In the genomic region with DNA sequence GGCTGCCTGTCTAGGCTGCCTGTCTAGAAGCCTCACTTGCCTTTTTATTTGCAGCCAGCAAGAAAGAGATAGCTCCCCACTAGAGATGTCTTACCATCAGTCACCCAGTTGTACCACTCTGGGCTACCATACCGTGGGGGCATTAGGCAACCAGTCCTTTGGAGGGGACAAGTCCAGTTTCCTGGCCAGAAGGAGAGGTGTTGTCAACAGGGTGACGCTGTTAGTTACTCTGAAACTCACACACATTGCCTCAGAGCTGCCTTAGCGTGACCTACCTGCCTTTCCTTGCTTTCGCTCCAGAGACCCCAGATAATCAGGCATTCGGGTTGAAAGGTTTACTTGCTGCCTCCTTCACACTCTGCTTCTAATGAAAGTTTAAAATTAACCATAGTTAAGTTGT, we compare ENCODE assay signal across 14 cellular contexts.
DNase-seq lines count a peak whose midpoint lies in the region; ATAC-seq and TF ChIP-seq lines count a peak whose summit lies in the region.
"Had no signal": no experiment of that assay in that cellular context is flagged by ENCODE, and none has a peak within 500 bp of the region (broad histone marks: within the 10 kb centered on the region; RNA-seq: fewer than 3 reads in every experiment).

No MANE protein-coding gene starts in this region.

- H3K27me3 ChIP-seq in HL-60 (ENCODE audit: insufficient read depth, poor library complexity, severe bottlenecking) (no peaks in the 10 kb centered on the region), endodermal cell (ENCODE audit: control insufficient read depth, insufficient read depth, low read length, poor library complexity, severe bottlenecking) (no peaks in the 10 kb centered on the region)

- no peak for ATAC-seq in stimulated activated naive B cell treated with anti-CD40 and anti-IgM and Interleukin-4, amounts not matched to agents 10 μg/mL and 1 μg/mL and 100 μg/mL, for 72 hours (replicated peaks)
- ATAC-seq in HG03280 (IDR thresholded peaks at IDR 0.05; ENCODE audit: unreplicated experiment) (no peak), HG02642 (IDR thresholded peaks at IDR 0.05; ENCODE audit: poor library complexity, unreplicated experiment) (no peak)
- ATAC-seq: activated T-cell treated with anti-CD3 and anti-CD28 coated beads, Interleukin-2, amount 50 U/mL, for 4 hours; HepG2 had no signal

- H3K4me1 Mint-ChIP-seq in endodermal cell = peaks cover 22% of the 10 kb centered on the region
- H3K4me1 Mint-ChIP-seq in stimulated activated naive B cell treated with anti-CD40 and anti-IgM and Interleukin-4, amounts not matched to agents 10 μg/mL and 1 μg/mL and 100 μg/mL, for 72 hours = peaks cover 46 to 59% of the 10 kb centered on the region in 2 donors

- H3K36me3 ChIP-seq in endodermal cell (ENCODE audit: control insufficient read depth, insufficient read depth, low read length) = peaks cover 38% of the 10 kb centered on the region
- H3K36me3 ChIP-seq: WERI-Rb-1 had no signal

- DNase-seq in HL-60 (ENCODE audit: low read depth in 1 of 2, low spot score in 1 of 2) = no peak
- DNase-seq in endodermal cell = peak; percentile 26
- DNase-seq in stimulated activated naive B cell treated with anti-CD40 and anti-IgM and Interleukin-4, amounts not matched to agents 10 μg/mL and 1 μg/mL and 100 μg/mL, for 72 hours = no peak
- DNase-seq in Kasumi-1 (lab: John Stamatoyannopoulos, UW) = no peak
- no peak for DNase-seq in NCI-H2227 treated with DMSO at 0.1 percent for 48 hours (lab: John Stamatoyannopoulos, UW)
- DNase-seq: activated T-cell treated with anti-CD3 and anti-CD28 coated beads, Interleukin-2, amount 50 U/mL, for 4 hours; naive thymus-derived CD8-positive, alpha-beta T cell; NCI-H1092 treated with DMSO at 0.1 percent for 48 hours; PC-9; WERI-Rb-1 had no signal

- H3K4me3 ChIP-seq in GM08714 (ENCODE audit: low read length) (peak overlapping the region; percentile 71; the same call in 1 of the 2 replicates), HL-60 (replicated peaks; ENCODE audit: insufficient read depth, low read length) (no peak overlapping the region), endodermal cell (ENCODE audit: low read length) (no peak overlapping the region)
- H3K4me3 ChIP-seq: PC-9 had no signal

- H3K27ac ChIP-seq in HL-60 (replicated peaks) (peak overlapping the region; percentile 81), endodermal cell (ENCODE audit: low read depth, low read length) (no peak overlapping the region)
- H3K27ac ChIP-seq: PC-9, WERI-Rb-1 had no signal

- no peaks in the 10 kb centered on the region for H3K9me3 Mint-ChIP-seq in endodermal cell
- H3K9me3 Mint-ChIP-seq in stimulated activated naive B cell treated with anti-CD40 and anti-IgM and Interleukin-4, amounts not matched to agents 10 μg/mL and 1 μg/mL and 100 μg/mL, for 72 hours = no peaks in the 10 kb centered on the region
- H3K9me3 Mint-ChIP-seq: activated T-cell treated with anti-CD3 and anti-CD28 coated beads, Interleukin-2, amount 50 U/mL, for 4 hours; naive thymus-derived CD8-positive, alpha-beta T cell had no signal

- peaks cover 14% of the 10 kb centered on the region for H3K4me1 ChIP-seq in endodermal cell (ENCODE audit: control insufficient read depth, insufficient read depth, low read length)

- no peak overlapping the region for H3K27ac Mint-ChIP-seq in endodermal cell
- peak overlapping the region; percentile 94 for H3K27ac Mint-ChIP-seq in stimulated activated naive B cell treated with anti-CD40 and anti-IgM and Interleukin-4, amounts not matched to agents 10 μg/mL and 1 μg/mL and 100 μg/mL, for 72 hours

- no peaks in the 10 kb centered on the region for H3K27me3 Mint-ChIP-seq in endodermal cell (ENCODE audit: insufficient read depth)
- no peaks in the 10 kb centered on the region for H3K27me3 Mint-ChIP-seq in stimulated activated naive B cell treated with anti-CD40 and anti-IgM and Interleukin-4, amounts not matched to agents 10 μg/mL and 1 μg/mL and 100 μg/mL, for 72 hours
- H3K27me3 Mint-ChIP-seq: naive thymus-derived CD8-positive, alpha-beta T cell had no signal

- H3K9me3 ChIP-seq in endodermal cell (ENCODE audit: control insufficient read depth, low read length) = no peaks in the 10 kb centered on the region

- H3K9ac ChIP-seq in endodermal cell (ENCODE audit: extremely low read depth, low read length, poor library complexity, severe bottlenecking) = no peak overlapping the region

- 94 to 100% methylated on average over 2 to 5 of the region's 5 CpGs for WGBS in endodermal cell (ENCODE audit: insufficient coverage in 1 of 2, insufficient read length in 1 of 2), 2 experiments

- H3K36me3 Mint-ChIP-seq in endodermal cell (ENCODE audit: low read depth) = peaks cover 12% of the 10 kb centered on the region
- peaks cover 41 to 56% of the 10 kb centered on the region in 2 donors for H3K36me3 Mint-ChIP-seq in stimulated activated naive B cell treated with anti-CD40 and anti-IgM and Interleukin-4, amounts not matched to agents 10 μg/mL and 1 μg/mL and 100 μg/mL, for 72 hours

- no peak for TF ChIP-seq CTCF in HL-60 (IDR thresholded peaks at IDR 0.05; ENCODE audit: insufficient read depth, low read length)
- no peak for TF ChIP-seq CTCF in endodermal cell (conservative IDR thresholded peaks at IDR 0.05)

- H3K4me3 Mint-ChIP-seq in endodermal cell = no peak overlapping the region
- H3K4me3 Mint-ChIP-seq in stimulated activated naive B cell treated with anti-CD40 and anti-IgM and Interleukin-4, amounts not matched to agents 10 μg/mL and 1 μg/mL and 100 μg/mL, for 72 hours = peak overlapping the region; percentile 74 to 79
- H3K4me3 Mint-ChIP-seq: activated T-cell treated with anti-CD3 and anti-CD28 coated beads, Interleukin-2, amount 50 U/mL, for 4 hours had no signal
